ENCODE assay signal across 8 cellular contexts in genomic region chr19:23070353-23070781, GRCh38. TPM values are rescaled to one million over a fixed set of nuclear protein-coding genes. Genes with fewer than 3 reads are reported as not detected.
DNase-seq lines count a peak whose midpoint lies in the region; ATAC-seq lines count a peak whose summit lies in the region.

No MANE protein-coding gene starts in this region.

- peaks cover 15% of the 10 kb centered on the region for H3K27me3 Mint-ChIP-seq in activated naive CD8-positive, alpha-beta T cell treated with anti-CD3 and anti-CD28 coated beads, Interleukin-2, amount 10 ng/mL, durations not matched to agents 7 days and 5 days

- DNase-seq in stimulated activated CD4-positive, alpha-beta T cell treated with anti-CD3 and anti-CD28 coated beads, Interleukin-1b, Interleukin-23, amount 100 ng/mL, for 48 hours, result peak; percentile 6
- no peak for DNase-seq in stimulated activated CD4-positive, alpha-beta T cell treated with anti-CD3 and anti-CD28 coated beads, Interleukin-4, amount 100 ng/mL, for 24 hours
- peak; percentile 26 for DNase-seq in activated naive CD8-positive, alpha-beta T cell treated with anti-CD3 and anti-CD28 coated beads, Interleukin-2, amount 10 ng/mL, durations not matched to agents 7 days and 5 days
- DNase-seq in iPS DF 4.7 (ENCODE audit: extremely low read depth, low spot score), result peak; percentile 22
- DNase-seq in NCI-H187 (lab: John Stamatoyannopoulos, UW), result no peak
- DNase-seq in central memory CD4-positive, alpha-beta T cell, result no peak

- no peaks in the 10 kb centered on the region for H3K36me3 Mint-ChIP-seq in activated naive CD8-positive, alpha-beta T cell treated with anti-CD3 and anti-CD28 coated beads, Interleukin-2, amount 10 ng/mL, durations not matched to agents 7 days and 5 days

- no peaks in the 10 kb centered on the region for H3K4me1 Mint-ChIP-seq in activated naive CD8-positive, alpha-beta T cell treated with anti-CD3 and anti-CD28 coated beads, Interleukin-2, amount 10 ng/mL, durations not matched to agents 7 days and 5 days

- no peak overlapping the region for H3K4me3 Mint-ChIP-seq in activated naive CD8-positive, alpha-beta T cell treated with anti-CD3 and anti-CD28 coated beads, Interleukin-2, amount 10 ng/mL, durations not matched to agents 7 days and 5 days

- no peak for ATAC-seq in activated naive CD8-positive, alpha-beta T cell treated with anti-CD3 and anti-CD28 coated beads, Interleukin-2, amount 10 ng/mL, durations not matched to agents 7 days and 5 days (ENCODE audit: low read depth)
- ATAC-seq in GM21381 (IDR thresholded peaks at IDR 0.05; ENCODE audit: unreplicated experiment) (no peak), HG02981 (IDR thresholded peaks at IDR 0.05; ENCODE audit: unreplicated experiment) (no peak)

- no peak overlapping the region for H3K27ac Mint-ChIP-seq in activated naive CD8-positive, alpha-beta T cell treated with anti-CD3 and anti-CD28 coated beads, Interleukin-2, amount 10 ng/mL, durations not matched to agents 7 days and 5 days

- peaks cover 29% of the 10 kb centered on the region for H3K9me3 Mint-ChIP-seq in activated naive CD8-positive, alpha-beta T cell treated with anti-CD3 and anti-CD28 coated beads, Interleukin-2, amount 10 ng/mL, durations not matched to agents 7 days and 5 days

- POLR2A ChIA-PET in activated naive CD8-positive, alpha-beta T cell treated with anti-CD3 and anti-CD28 coated beads, Interleukin-2, amount 10 ng/mL, durations not matched to agents 7 days and 5 days (lab: Charles Lee), result no interaction called here

RNA-seq across cellular contexts. Expression of gene ZNF730, which starts 46.5 kb away (rescaled TPM):
- total RNA-seq in activated naive CD8-positive, alpha-beta T cell treated with anti-CD3 and anti-CD28 coated beads, Interleukin-2, amount 10 ng/mL, durations not matched to agents 7 days and 5 days, result 1 to 10 TPM; 1.2 to 1.6 TPM

Comparison
In these comparisons a context has a peak if more than half of its experiments do, and no peak if none do; other contexts are left out.
1. DNase-seq: peak in stimulated activated CD4-positive, alpha-beta T cell treated with anti-CD3 and anti-CD28 coated beads, Interleukin-1b, Interleukin-23, amount 100 ng/mL, for 48 hours (single experiment), activated naive CD8-positive, alpha-beta T cell treated with anti-CD3 and anti-CD28 coated beads, Interleukin-2, amount 10 ng/mL, durations not matched to agents 7 days and 5 days (single experiment) and iPS DF 4.7 (single experiment); none in stimulated activated CD4-positive, alpha-beta T cell treated with anti-CD3 and anti-CD28 coated beads, Interleukin-4, amount 100 ng/mL, for 24 hours (single experiment), NCI-H187 (0 of 2) and central memory CD4-positive, alpha-beta T cell (single experiment).